ENCODE assay signal across 23 cellular contexts in genomic region chr13:114082849-114083645, GRCh38. TPM values are rescaled to one million over a fixed set of nuclear protein-coding genes. Genes with fewer than 3 reads are reported as not detected.
A peak's percentile ranks its signal among the peaks of the same experiment; 100 is the strongest.
DNase-seq lines count a peak whose midpoint lies in the region; ATAC-seq, FAIRE-seq and TF ChIP-seq lines count a peak whose summit lies in the region.
"Had no signal": no experiment of that assay in that cellular context is flagged by ENCODE, and none has a peak within 500 bp of the region (broad histone marks: within the 10 kb centered on the region; RNA-seq: fewer than 3 reads in every experiment).

No MANE protein-coding gene starts in this region.

- H3K9ac ChIP-seq in GM12878 (ENCODE audit: control insufficient read depth, insufficient read depth, low read length), result no peak overlapping the region

- H3K79me2 ChIP-seq in GM12878 (ENCODE audit: control insufficient read depth, insufficient read depth, low read length), result no peaks in the 10 kb centered on the region

- no peaks in the 10 kb centered on the region for H4K20me1 ChIP-seq in GM12878 (ENCODE audit: control insufficient read depth, insufficient read depth)

- no peak overlapping the region for H3K4me2 ChIP-seq in GM12878 (ENCODE audit: control insufficient read depth, insufficient read depth)

- SMC1A ChIA-PET in GM12878 (lab: Charles Lee; ENCODE audit: uncharacterized antibody, unreplicated experiment), result no interaction called here

- peaks cover 42% of the 10 kb centered on the region for H3K36me3 Mint-ChIP-seq in activated naive CD4-positive, alpha-beta T cell treated with anti-CD3 and anti-CD28 coated beads, Interleukin-2, amount 10 ng/mL, durations not matched to agents 7 days and 5 days
- no peaks in the 10 kb centered on the region for H3K36me3 Mint-ChIP-seq in IgD-negative memory B cell
- peaks cover 6% of the 10 kb centered on the region for H3K36me3 Mint-ChIP-seq in nephron (ENCODE audit: low read depth)

- peaks cover 6% of the 10 kb centered on the region for H3K4me1 Mint-ChIP-seq in activated naive CD4-positive, alpha-beta T cell treated with anti-CD3 and anti-CD28 coated beads, Interleukin-2, amount 10 ng/mL, durations not matched to agents 7 days and 5 days
- H3K4me1 Mint-ChIP-seq in IgD-negative memory B cell, result peaks cover 0 to 21% (median 8%) of the 10 kb centered on the region in 3 donors
- H3K4me1 Mint-ChIP-seq in nephron, result peaks cover 10% of the 10 kb centered on the region

- H3K9me3 ChIP-seq in GM12878 (replicated peaks; ENCODE audit: control insufficient read depth, insufficient read depth, low read length), result no peaks in the 10 kb centered on the region; the same call in 2 of the 3 replicates
- H3K9me3 ChIP-seq: body of pancreas, thyroid gland had no signal

- H3K4me3 ChIP-seq in GM12878, result no peak overlapping the region
- H3K4me3 ChIP-seq: body of pancreas, heart right ventricle, thyroid gland had no signal

- TF ChIP-seq EP300 in GM12878 (IDR thresholded peaks at IDR 0.05; ENCODE audit: borderline replicate concordance in 1 of 2, control insufficient read depth in 1 of 2, low read depth in 2 of 2, low read length in 2 of 2), result no peak

- peak overlapping the region; percentile 33 for H3K27ac Mint-ChIP-seq in activated naive CD4-positive, alpha-beta T cell treated with anti-CD3 and anti-CD28 coated beads, Interleukin-2, amount 10 ng/mL, durations not matched to agents 7 days and 5 days
- H3K27ac Mint-ChIP-seq in IgD-negative memory B cell (peak overlapping the region in 2 of 3 donors; percentile 56 to 70), nephron (peak overlapping the region in 2 of 3 experiments; percentile 20 to 43)
- H3K27ac Mint-ChIP-seq: activated CD4-positive, alpha-beta T cell treated with anti-CD3 and anti-CD28 coated beads, Interleukin-2, amount 10 ng/mL, durations not matched to agents 24 days and 14 days; mesothelial cell of epicardium; stimulated activated naive CD8-positive, alpha-beta T cell treated with anti-CD3 and anti-CD28 coated beads, Interleukin-15, Interleukin-2, amounts not matched to agents 100 ng/mL and 50 ng/mL, for 24 hours had no signal

- H3K4me3 Mint-ChIP-seq in activated naive CD4-positive, alpha-beta T cell treated with anti-CD3 and anti-CD28 coated beads, Interleukin-2, amount 10 ng/mL, durations not matched to agents 7 days and 5 days, result no peak overlapping the region
- H3K4me3 Mint-ChIP-seq in IgD-negative memory B cell (no peak overlapping the region), nephron (no peak overlapping the region)
- H3K4me3 Mint-ChIP-seq: activated CD4-positive, alpha-beta T cell treated with anti-CD3 and anti-CD28 coated beads, Interleukin-2, amount 10 ng/mL, durations not matched to agents 24 days and 14 days; mesothelial cell of epicardium; stimulated activated naive CD8-positive, alpha-beta T cell treated with anti-CD3 and anti-CD28 coated beads, Interleukin-15, Interleukin-2, amounts not matched to agents 100 ng/mL and 50 ng/mL, for 24 hours had no signal

- 81% methylated on average over 17 of the region's 23 CpGs for WGBS in GM12878 (ENCODE audit: insufficient coverage, insufficient replicate concordance, low lambda C conversion rate, missing lambda C conversion rate)

- H3K9me3 Mint-ChIP-seq in activated naive CD4-positive, alpha-beta T cell treated with anti-CD3 and anti-CD28 coated beads, Interleukin-2, amount 10 ng/mL, durations not matched to agents 7 days and 5 days, result peaks cover 10% of the 10 kb centered on the region
- H3K9me3 Mint-ChIP-seq in IgD-negative memory B cell (no peaks in the 10 kb centered on the region), nephron (peaks cover 4% of the 10 kb centered on the region)
- H3K9me3 Mint-ChIP-seq: activated CD4-positive, alpha-beta T cell treated with anti-CD3 and anti-CD28 coated beads, Interleukin-2, amount 10 ng/mL, durations not matched to agents 24 days and 14 days; mesothelial cell of epicardium; stimulated activated naive CD8-positive, alpha-beta T cell treated with anti-CD3 and anti-CD28 coated beads, Interleukin-15, Interleukin-2, amounts not matched to agents 100 ng/mL and 50 ng/mL, for 24 hours had no signal

- no peak overlapping the region for H2AFZ ChIP-seq in GM12878 (ENCODE audit: control insufficient read depth, low read depth, low read length)

- RAD21 ChIA-PET in GM12878 (lab: Charles Lee; ENCODE audit: unreplicated experiment), result no interaction called here

- no peak overlapping the region for H3K27ac ChIP-seq in GM12878 (ENCODE audit: control insufficient read depth, insufficient read depth)
- H3K27ac ChIP-seq: C4-2B, foreskin keratinocyte, heart right ventricle, thyroid gland had no signal

- no peak for TF ChIP-seq CTCF in GM12878 (IDR thresholded peaks at IDR 0.05 in 2 of 3, conservative IDR thresholded peaks at IDR 0.05 in 1 of 3; ENCODE audit: control insufficient read depth in 2 of 3, extremely low read depth in 1 of 3, insufficient read depth in 1 of 3, low read depth in 3 of 3, low read length in 3 of 3)
- no peak for TF ChIP-seq CTCF in nephron (IDR thresholded peaks at IDR 0.05; ENCODE audit: unreplicated experiment in 3 of 3)

- H3K4me1 ChIP-seq in GM12878 (ENCODE audit: control insufficient read depth, insufficient read depth, low read length), result no peaks in the 10 kb centered on the region

- POLR2A ChIA-PET in GM12878 (lab: Charles Lee), result no interaction called here

- in situ Hi-C loops in GM12878 (cut with MboI), result no loop called here

- no peak for DNase-seq in activated naive CD4-positive, alpha-beta T cell treated with anti-CD3 and anti-CD28 coated beads, Interleukin-2, amount 10 ng/mL, durations not matched to agents 7 days and 5 days
- no peak for DNase-seq in activated naive CD4-positive, alpha-beta T cell treated with Interleukin-2 at 50 U/mL for 16 hours
- DNase-seq in GM12878 (ENCODE audit: low read depth, low spot score), result no peak
- DNase-seq in NOMO-1 (lab: John Stamatoyannopoulos, UW; ENCODE audit: unreplicated experiment in 2 of 2), result no peak
- DNase-seq in NCI-H187 (lab: John Stamatoyannopoulos, UW), result no peak
- no peak for DNase-seq in D341Med (ENCODE audit: low spot score)
- DNase-seq: activated CD4-positive, alpha-beta T cell treated with anti-CD3 and anti-CD28 coated beads, Interleukin-2, amount 10 ng/mL, durations not matched to agents 24 days and 14 days; DMS 273 treated with DMSO at 0.1 percent for 48 hours; effector CD4-positive, alpha-beta T cell; erythroblast; foreskin keratinocyte; heart right ventricle; NCI-H187 treated with DMSO at 0.1 percent for 48 hours; NCI-H526; stimulated activated CD4-positive, alpha-beta T cell treated with anti-CD3 and anti-CD28 coated beads, Interleukin-15, amount 100 ng/mL, for 24 hours; thyroid gland had no signal

- H3K27me3 ChIP-seq in GM12878 (replicated peaks in 1 of 2; ENCODE audit: control insufficient read depth in 2 of 2, insufficient read depth in 2 of 2, low read length in 1 of 2), result no peaks in the 10 kb centered on the region
- H3K27me3 ChIP-seq: body of pancreas, foreskin keratinocyte, heart right ventricle, thyroid gland had no signal

- no peaks in the 10 kb centered on the region for H3K27me3 Mint-ChIP-seq in activated naive CD4-positive, alpha-beta T cell treated with anti-CD3 and anti-CD28 coated beads, Interleukin-2, amount 10 ng/mL, durations not matched to agents 7 days and 5 days
- H3K27me3 Mint-ChIP-seq in IgD-negative memory B cell (no peaks in the 10 kb centered on the region), nephron (ENCODE audit: low read depth) (peaks cover 33% of the 10 kb centered on the region)
- H3K27me3 Mint-ChIP-seq: activated CD4-positive, alpha-beta T cell treated with anti-CD3 and anti-CD28 coated beads, Interleukin-2, amount 10 ng/mL, durations not matched to agents 24 days and 14 days; stimulated activated naive CD8-positive, alpha-beta T cell treated with anti-CD3 and anti-CD28 coated beads, Interleukin-15, Interleukin-2, amounts not matched to agents 100 ng/mL and 50 ng/mL, for 24 hours had no signal

- no peak for TF ChIP-seq RAD21 in GM12878 (IDR thresholded peaks at IDR 0.05; ENCODE audit: insufficient read depth, low read depth, low read length)

- ATAC-seq in GM12878, result no peak
- ATAC-seq: foreskin keratinocyte, HCT116, heart right ventricle had no signal

- TSS peak; percentile 46 for BruUV-seq in GM12878 (replicated peaks; lab: Mats Ljungman, UMichigan)

- FAIRE-seq in GM12878 (lab: Jason Lieb, UNC), result no peak

- CTCF ChIA-PET in activated naive CD4-positive, alpha-beta T cell treated with anti-CD3 and anti-CD28 coated beads, Interleukin-2, amount 10 ng/mL, durations not matched to agents 7 days and 5 days (lab: Charles Lee), result interaction anchor here (1.3 kb wide), 1 partner anchor 9 kb away, joined by 4 read pairs; no protein-coding TSS in a partner anchor
- CTCF ChIA-PET in GM12878 (lab: Yijun Ruan, JAX), result no interaction called here

- no peak for TF ChIP-seq POLR2A in GM12878 (IDR thresholded peaks at IDR 0.05; ENCODE audit: low read depth, low read length)

- intact Hi-C loops in GM12878 (cut with micrococcal nuclease; ENCODE audit: unreplicated experiment), result no loop called here

- H3K36me3 ChIP-seq in GM12878 (ENCODE audit: control insufficient read depth in 2 of 2, insufficient read depth in 2 of 2, low read length in 1 of 2), result peaks cover 0 to 2% of the 10 kb centered on the region in 2 experiments; a peak in 1 of 4 replicates
- H3K36me3 ChIP-seq: thyroid gland had no signal

TF ChIP-seq in GM12878, 131 proteins besides CTCF, POLR2A, EP300 and RAD21 (continues in another document):
- no peak for TF ChIP-seq MEF2B (IDR thresholded peaks at IDR 0.05; ENCODE audit: partially characterized antibody, poor library complexity, severe bottlenecking)

RNA-seq across cellular contexts. Expression of gene RASA3, which starts 49.4 kb away (rescaled TPM):
- polyA plus RNA-seq in IgD-negative memory B cell (52.8 TPM), GM12878 (2011; rRNA removed) (10.5 and 15.0 TPM in 2 replicates), GM12878 (2014; fragmentation: Illumina TruSeq; extraction: Trizol) (13.8 and 19.8 TPM in 2 replicates), GM12878 (2014; fragmentation: Nextera tagmentation; extraction: Ambion mirVana) (1 to 10 TPM in 1 of 2 experiments, under 1 TPM in 1; 0.79 to 2.1 TPM), GM12878 (2014; rRNA removed) (28.5 and 29.0 TPM in 2 replicates), GM12878 (2016; fragmentation: Nextera tagmentation; extraction: Ambion mirVana) (10 to 100 TPM; 16.5 to 18.6 TPM)
- 26.7 and 27.7 TPM in 2 replicates for total RNA-seq in GM12878 (2013; cell fraction: nucleolus; rRNA removed)
- total RNA-seq in GM12878 (2014; rRNA removed) (18.2 and 19.1 TPM in 2 replicates), GM12878 (2014; rRNA removed; fragmentation: Illumina TruSeq; extraction: Trizol) (14.6 and 16.6 TPM in 2 replicates), GM12878 (2021) (29.4 and 33.9 TPM in 2 replicates)
- polyA plus RNA-seq in GM12878 (2011; ENCODE audit: low read depth), result 6.4 TPM
- 15.9 and 18.4 TPM in 2 replicates for polyA plus RNA-seq in GM12878 (2011; cell fraction: cytosol; rRNA removed)
- 30.3 and 33.9 TPM in 2 replicates for polyA plus RNA-seq in GM12878 (2011; cell fraction: nucleus; rRNA removed)
- 13.9 and 16.8 TPM in 2 replicates for polyA plus RNA-seq in GM12878 (2012)
- polyA minus RNA-seq in GM12878 (2011; rRNA and poly(A)+ RNA removed), result 11.9 and 19.9 TPM in 2 replicates
- 7.7 and 7.9 TPM in 2 replicates for polyA minus RNA-seq in GM12878 (2011; cell fraction: cytosol; rRNA and poly(A)+ RNA removed)
- polyA minus RNA-seq in GM12878 (2011; cell fraction: nucleus; rRNA and poly(A)+ RNA removed), result 7.3 and 11.3 TPM in 2 replicates
